ENCODE assay signal across 27 cellular contexts in genomic region chr3:127518456-127519081, GRCh38.
"Had no signal": no experiment of that assay in that cellular context is flagged by ENCODE, and none has a peak within 500 bp of the region (broad histone marks: within the 10 kb centered on the region; RNA-seq: fewer than 3 reads in every experiment).

No MANE protein-coding gene starts in this region.

- H3K4me1 ChIP-seq: left ventricle myocardium inferior, pancreas, prostate gland, sigmoid colon, spleen, tibial nerve, uterus had no signal

- H3K9me3 Mint-ChIP-seq: immature natural killer cell; natural killer cell treated with Interleukin-12 subunit alpha and Interleukin-12 subunit beta and Interleukin-15 and Interleukin-18, amount 100 ng/mL, for 72 hours; stimulated activated effector memory CD8-positive, alpha-beta T cell treated with anti-CD3 and anti-CD28 coated beads, Interleukin-12 subunit alpha, Interleukin-12 subunit beta, amount 100 ng/mL, for 72 hours had no signal

- H3K27ac Mint-ChIP-seq: immature natural killer cell; memory B cell; naive thymus-derived CD4-positive, alpha-beta T cell; natural killer cell treated with Interleukin-12 subunit alpha and Interleukin-12 subunit beta and Interleukin-15 and Interleukin-18, amount 100 ng/mL, for 72 hours; stimulated activated effector memory CD8-positive, alpha-beta T cell treated with anti-CD3 and anti-CD28 coated beads, Interleukin-12 subunit alpha, Interleukin-12 subunit beta, amount 100 ng/mL, for 72 hours; stimulated activated naive CD8-positive, alpha-beta T cell treated with anti-CD3 and anti-CD28 coated beads, Interleukin-15, amount 100 ng/mL, for 72 hours; type B pancreatic cell had no signal

- H3K4me3 Mint-ChIP-seq: immature natural killer cell; memory B cell; naive thymus-derived CD4-positive, alpha-beta T cell; natural killer cell treated with Interleukin-12 subunit alpha and Interleukin-12 subunit beta and Interleukin-15 and Interleukin-18, amount 100 ng/mL, for 72 hours; stimulated activated effector memory CD8-positive, alpha-beta T cell treated with anti-CD3 and anti-CD28 coated beads, Interleukin-12 subunit alpha, Interleukin-12 subunit beta, amount 100 ng/mL, for 72 hours; stimulated activated naive CD8-positive, alpha-beta T cell treated with anti-CD3 and anti-CD28 coated beads, Interleukin-15, amount 100 ng/mL, for 72 hours; type B pancreatic cell had no signal

- FAIRE-seq: islet of Langerhans, pancreas, small intestine had no signal

- H3K4me3 ChIP-seq: left ventricle myocardium inferior, lung, mucosa of descending colon, pancreas, prostate gland, sigmoid colon, spleen, tibial nerve, uterus had no signal

- H3K36me3 Mint-ChIP-seq: immature natural killer cell; naive thymus-derived CD4-positive, alpha-beta T cell; natural killer cell treated with Interleukin-12 subunit alpha and Interleukin-12 subunit beta and Interleukin-15 and Interleukin-18, amount 100 ng/mL, for 72 hours; stimulated activated effector memory CD8-positive, alpha-beta T cell treated with anti-CD3 and anti-CD28 coated beads, Interleukin-12 subunit alpha, Interleukin-12 subunit beta, amount 100 ng/mL, for 72 hours; type B pancreatic cell had no signal

- ATAC-seq: mucosa of descending colon; naive thymus-derived CD4-positive, alpha-beta T cell; pancreas; right cardiac atrium; stimulated activated effector memory CD8-positive, alpha-beta T cell treated with anti-CD3 and anti-CD28 coated beads, Interleukin-12 subunit alpha, Interleukin-12 subunit beta, amount 100 ng/mL, for 72 hours; stimulated activated naive CD8-positive, alpha-beta T cell treated with anti-CD3 and anti-CD28 coated beads, Interleukin-15, amount 100 ng/mL, for 72 hours had no signal

- H3K9me3 ChIP-seq: mucosa of descending colon, pancreas, prostate gland, uterus had no signal

- H3K27me3 ChIP-seq: pancreas, sigmoid colon, tibial nerve, uterus had no signal

- H3K4me1 Mint-ChIP-seq: immature natural killer cell; memory B cell; naive thymus-derived CD4-positive, alpha-beta T cell; stimulated activated effector memory CD8-positive, alpha-beta T cell treated with anti-CD3 and anti-CD28 coated beads, Interleukin-12 subunit alpha, Interleukin-12 subunit beta, amount 100 ng/mL, for 72 hours; stimulated activated naive CD8-positive, alpha-beta T cell treated with anti-CD3 and anti-CD28 coated beads, Interleukin-15, amount 100 ng/mL, for 72 hours had no signal

- H3K36me3 ChIP-seq: left ventricle myocardium inferior, pancreas, prostate gland, sigmoid colon, spleen, tibial nerve, uterus had no signal

- H3K27ac ChIP-seq: left ventricle myocardium inferior, pancreas, prostate gland, sigmoid colon, spleen, tibial nerve, uterus had no signal

- DNase-seq: hypothalamus; immature natural killer cell; left ventricle myocardium inferior; midbrain; mucosa of descending colon; naive thymus-derived CD4-positive, alpha-beta T cell; nucleus accumbens; pancreas; posterior cingulate gyrus; retina; right cardiac atrium; sigmoid colon; small intestine; spleen; stimulated activated CD4-positive, alpha-beta T cell treated with anti-CD3 and anti-CD28 coated beads, Interleukin-4, amount 100 ng/mL, for 24 hours; stimulated activated naive CD4-positive, alpha-beta T cell treated with Interleukin-2 at 50 U/mL for 16 hours; stimulated activated naive CD8-positive, alpha-beta T cell treated with anti-CD3 and anti-CD28 coated beads, Interleukin-15, amount 100 ng/mL, for 72 hours; substantia nigra; uterus had no signal
